23 cellular contexts compared by ENCODE assay signal in genomic region chr6:31144296-31144969, GRCh38. TPM values are rescaled to one million over a fixed set of nuclear protein-coding genes. Genes with fewer than 3 reads are reported as not detected.
DNase-seq lines count a peak whose midpoint lies in the region; ATAC-seq and TF ChIP-seq lines count a peak whose summit lies in the region.
"Had no signal": no experiment of that assay in that cellular context is flagged by ENCODE, and none has a peak within 500 bp of the region (broad histone marks: within the 10 kb centered on the region; RNA-seq: fewer than 3 reads in every experiment).

No MANE protein-coding gene starts in this region.

- H3K9ac ChIP-seq in neural progenitor cell: no peak overlapping the region
- H3K9ac ChIP-seq: KMS-11 had no signal

- H3K4me1 Mint-ChIP-seq in glutamatergic neuron (ENCODE audit: low read depth, unreplicated experiment): peaks cover 31% of the 10 kb centered on the region
- peaks cover 23% of the 10 kb centered on the region for H3K4me1 Mint-ChIP-seq in neural progenitor cell
- H3K4me1 Mint-ChIP-seq in stimulated activated effector memory CD8-positive, alpha-beta T cell treated with anti-CD3 and anti-CD28 coated beads, Interleukin-12 subunit alpha, Interleukin-12 subunit beta, amount 100 ng/mL, for 72 hours: no peaks in the 10 kb centered on the region
- H3K4me1 Mint-ChIP-seq: CD8-positive, alpha-beta memory T cell had no signal

- H3K9me3 Mint-ChIP-seq in glutamatergic neuron (ENCODE audit: unreplicated experiment) (peaks cover 15% of the 10 kb centered on the region), neural progenitor cell (peaks cover 3% of the 10 kb centered on the region)
- H3K9me3 Mint-ChIP-seq in stimulated activated effector memory CD8-positive, alpha-beta T cell treated with anti-CD3 and anti-CD28 coated beads, Interleukin-12 subunit alpha, Interleukin-12 subunit beta, amount 100 ng/mL, for 72 hours: no peaks in the 10 kb centered on the region
- H3K9me3 Mint-ChIP-seq: CD8-positive, alpha-beta memory T cell; HFFc6 had no signal

- H3K4me3 Mint-ChIP-seq in glutamatergic neuron (ENCODE audit: unreplicated experiment): no peak overlapping the region
- peak overlapping the region; percentile 38 for H3K4me3 Mint-ChIP-seq in neural progenitor cell
- no peak overlapping the region for H3K4me3 Mint-ChIP-seq in stimulated activated effector memory CD8-positive, alpha-beta T cell treated with anti-CD3 and anti-CD28 coated beads, Interleukin-12 subunit alpha, Interleukin-12 subunit beta, amount 100 ng/mL, for 72 hours
- H3K4me3 Mint-ChIP-seq: HFFc6 had no signal

- peaks cover 17% of the 10 kb centered on the region for H3F3A ChIP-seq in neural progenitor cell (ENCODE audit: low read depth)

- H3K27ac ChIP-seq in C4-2B (peak overlapping the region; percentile 31), SJCRH30 (peak overlapping the region; percentile 30; the same call in 1 of the 2 replicates), neural progenitor cell (no peak overlapping the region)
- H3K27ac ChIP-seq: KMS-11, SK-N-MC had no signal

- no peaks in the 10 kb centered on the region for H4K20me1 ChIP-seq in neural progenitor cell (ENCODE audit: low read depth)

- no peak overlapping the region for H3K4me2 ChIP-seq in neural progenitor cell
- H3K4me2 ChIP-seq: KMS-11 had no signal

- TF ChIP-seq CTCF in C4-2B (conservative IDR thresholded peaks at IDR 0.05) (no peak), glutamatergic neuron (IDR thresholded peaks at IDR 0.05; ENCODE audit: partially characterized antibody, unreplicated experiment) (no peak), neural progenitor cell (IDR thresholded peaks at IDR 0.05) (no peak)

- H3K79me2 ChIP-seq in neural progenitor cell (ENCODE audit: low read depth): no peaks in the 10 kb centered on the region

- peaks cover 9% of the 10 kb centered on the region for H3K27me3 Mint-ChIP-seq in glutamatergic neuron (ENCODE audit: unreplicated experiment)
- peaks cover 4% of the 10 kb centered on the region for H3K27me3 Mint-ChIP-seq in neural progenitor cell (ENCODE audit: insufficient read depth, low read depth)
- H3K27me3 Mint-ChIP-seq: CD8-positive, alpha-beta memory T cell had no signal

- no peak for DNase-seq in SJCRH30
- DNase-seq in glutamatergic neuron: no peak
- no peak for DNase-seq in neural progenitor cell (ENCODE audit: low spot score)
- DNase-seq in activated gamma-delta T cell (lab: John Stamatoyannopoulos, UW): no peak
- DNase-seq in stimulated activated effector memory CD8-positive, alpha-beta T cell treated with anti-CD3 and anti-CD28 coated beads, Interleukin-12 subunit alpha, Interleukin-12 subunit beta, amount 100 ng/mL, for 72 hours (ENCODE audit: low spot score in 2 of 2): no peak
- no peak for DNase-seq in NCI-H526 (lab: John Stamatoyannopoulos, UW)
- DNase-seq: AML-193; C1 segment of cervical spinal cord; CD8-positive, alpha-beta memory T cell; EL; HFFc6; MV-4-11; NCI-H1105 treated with DMSO at 0.1 percent for 48 hours; NCI-H2029 treated with DMSO at 0.1 percent for 48 hours; NCI-H2171; NCI-H345; SHP77 had no signal

- H3K9me3 ChIP-seq in SJCRH30 (replicated peaks) (no peaks in the 10 kb centered on the region), neural progenitor cell (ENCODE audit: low read depth) (no peaks in the 10 kb centered on the region)

- peak overlapping the region; percentile 68 for H3K27ac Mint-ChIP-seq in glutamatergic neuron (ENCODE audit: unreplicated experiment)
- H3K27ac Mint-ChIP-seq in neural progenitor cell: no peak overlapping the region
- no peak overlapping the region for H3K27ac Mint-ChIP-seq in stimulated activated effector memory CD8-positive, alpha-beta T cell treated with anti-CD3 and anti-CD28 coated beads, Interleukin-12 subunit alpha, Interleukin-12 subunit beta, amount 100 ng/mL, for 72 hours

- H3K4me1 ChIP-seq in SJCRH30 (peaks cover 20% of the 10 kb centered on the region), neural progenitor cell (peaks cover 16% of the 10 kb centered on the region)

- H3K27me3 ChIP-seq in SJCRH30: no peaks in the 10 kb centered on the region
- no peaks in the 10 kb centered on the region for H3K27me3 ChIP-seq in neural progenitor cell

- 0 out of 2 replicates have a peak, but pooled peaks cover 6% of the 10 kb centered on the region for H3K36me3 ChIP-seq in SJCRH30
- no peaks in the 10 kb centered on the region for H3K36me3 ChIP-seq in neural progenitor cell

- H2AFZ ChIP-seq in neural progenitor cell (replicated peaks): no peak overlapping the region

- ATAC-seq in GM21576 (IDR thresholded peaks at IDR 0.05; ENCODE audit: unreplicated experiment): no peak
- ATAC-seq in stimulated activated effector memory CD8-positive, alpha-beta T cell treated with anti-CD3 and anti-CD28 coated beads, Interleukin-12 subunit alpha, Interleukin-12 subunit beta, amount 100 ng/mL, for 72 hours: no peak

- H3K4me3 ChIP-seq in SJCRH30 (no peak overlapping the region), neural progenitor cell (no peak overlapping the region)
- H3K4me3 ChIP-seq: SK-N-MC had no signal

- H3K36me3 Mint-ChIP-seq in glutamatergic neuron (ENCODE audit: unreplicated experiment): no peaks in the 10 kb centered on the region
- H3K36me3 Mint-ChIP-seq in neural progenitor cell: peaks cover 14% of the 10 kb centered on the region
- peaks cover 18% of the 10 kb centered on the region for H3K36me3 Mint-ChIP-seq in stimulated activated effector memory CD8-positive, alpha-beta T cell treated with anti-CD3 and anti-CD28 coated beads, Interleukin-12 subunit alpha, Interleukin-12 subunit beta, amount 100 ng/mL, for 72 hours

RNA-seq across cellular contexts. Expression of gene PSORS1C2, which starts 5.6 kb away (rescaled TPM):
- total RNA-seq in SJCRH30 (2014; rRNA removed; shearing (Covaris generic)): not detected in 2 replicates
- total RNA-seq in glutamatergic neuron (ENCODE audit: unreplicated experiment) (0.49 TPM), neural progenitor cell (ENCODE audit: low replicate concordance) (not detected in 2 replicates)
- total RNA-seq: A172; CD8-positive, alpha-beta memory T cell; HFFc6; RPMI7951 had no signal

RNA-seq across cellular contexts. Expression of gene CCHCR1, which starts 13.2 kb away (rescaled TPM):
- 21.7 and 26.6 TPM in 2 replicates for total RNA-seq in SJCRH30 (2014; rRNA removed; shearing (Covaris generic))
- total RNA-seq in glutamatergic neuron (ENCODE audit: unreplicated experiment) (28.7 TPM), neural progenitor cell (ENCODE audit: low replicate concordance) (23.2 and 54.9 TPM in 2 replicates)

RNA-seq across cellular contexts. Expression of gene TCF19, which starts 14.0 kb away (rescaled TPM):
- 22.7 and 26.8 TPM in 2 replicates for total RNA-seq in SJCRH30 (2014; rRNA removed; shearing (Covaris generic))
- total RNA-seq in glutamatergic neuron (ENCODE audit: unreplicated experiment) (5.8 TPM), neural progenitor cell (ENCODE audit: low replicate concordance) (6.2 and 9.5 TPM in 2 replicates)

RNA-seq across cellular contexts. Expression of gene CDSN, which starts 24.2 kb away (rescaled TPM):
- total RNA-seq in SJCRH30 (2014; rRNA removed; shearing (Covaris generic)): 0.06 TPM in 1 of 2 replicates, not detected in the other
- not detected for total RNA-seq in glutamatergic neuron (ENCODE audit: unreplicated experiment)
- not detected in 2 replicates for total RNA-seq in neural progenitor cell (ENCODE audit: low replicate concordance)
- total RNA-seq: A172; CD8-positive, alpha-beta memory T cell; HFFc6; RPMI7951 had no signal

RNA-seq across cellular contexts. Expression of gene POU5F1, which starts 26.0 kb away (rescaled TPM):
- total RNA-seq in SJCRH30 (2014; rRNA removed; shearing (Covaris generic)): 2.4 and 5.7 TPM in 2 replicates
- total RNA-seq in glutamatergic neuron (ENCODE audit: unreplicated experiment): 48.8 TPM
- total RNA-seq in neural progenitor cell (ENCODE audit: low replicate concordance): 17.2 and 17.4 TPM in 2 replicates
- total RNA-seq: A172; CD8-positive, alpha-beta memory T cell had no signal
